ENCODE assay signal across 14 cellular contexts in the genomic region with DNA sequence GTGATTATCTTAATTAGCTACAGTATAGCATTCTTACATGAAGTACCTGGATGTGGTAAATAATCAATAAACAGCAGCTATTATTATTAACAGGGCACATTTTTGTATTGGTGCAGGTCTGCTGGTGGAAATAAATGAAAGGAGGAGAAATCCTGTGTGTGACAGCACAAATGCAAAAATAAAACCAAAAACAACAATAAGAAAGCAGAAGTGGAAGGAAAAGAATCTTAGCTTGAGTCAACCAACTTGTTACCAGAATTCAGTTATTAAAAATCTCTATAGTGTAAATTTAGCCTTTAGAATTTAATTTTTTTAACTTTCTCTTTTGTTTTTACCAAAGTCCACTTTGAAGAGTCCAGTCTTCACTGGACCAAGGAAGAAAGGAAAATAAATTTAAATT.
A peak's percentile ranks its signal among the peaks of the same experiment; 100 is the strongest.
DNase-seq lines count a peak whose midpoint lies in the region; ATAC-seq, FAIRE-seq and TF ChIP-seq lines count a peak whose summit lies in the region.
"Had no signal": no experiment of that assay in that cellular context is flagged by ENCODE, and none has a peak within 500 bp of the region (broad histone marks: within the 10 kb centered on the region; RNA-seq: fewer than 3 reads in every experiment).

No MANE protein-coding gene starts in this region.

- no peaks in the 10 kb centered on the region for H3K23me2 ChIP-seq in H9 (ENCODE audit: insufficient read length, low read depth, low read length, poor library complexity, severe bottlenecking)

- H3K27ac ChIP-seq in H9 (ENCODE audit: insufficient read length, low read depth, low read length), result no peak overlapping the region
- H3K27ac ChIP-seq in mesendoderm (ENCODE audit: low read depth, low read length), result no peak overlapping the region
- H3K27ac ChIP-seq: brain microvascular endothelial cell had no signal

- TF ChIP-seq POLR2A in H54 (IDR thresholded peaks at IDR 0.05; ENCODE audit: low read depth, low read length), result no peak

- POLR2A ChIA-PET in activated B cell treated with CpG ODN at 0.5 μM for 24 hours (lab: Charles Lee), result interaction anchor here (0.6 to 1.8 kb wide), 3 partner anchors 53 to 174 kb away, joined by 3 to 8 read pairs (median 6); no protein-coding TSS in a partner anchor

- H3K4me1 Mint-ChIP-seq in activated B cell treated with CpG ODN at 0.5 μM for 24 hours (peaks cover 34% of the 10 kb centered on the region), H9 (no peaks in the 10 kb centered on the region)
- H3K4me1 Mint-ChIP-seq: activated naive CD4-positive, alpha-beta T cell treated with anti-CD3 and anti-CD28 coated beads, Interleukin-2, amount 10 ng/mL, durations not matched to agents 7 days and 5 days had no signal

- no peaks in the 10 kb centered on the region for H3K9me3 ChIP-seq in H9 (ENCODE audit: control insufficient read depth, low read depth, low read length)

- intact Hi-C loops in activated B cell treated with CpG ODN at 0.5 μM for 24 hours (cut with micrococcal nuclease), result loop anchor here (5.0 kb wide), 1 partner anchor 65 kb away; a partner anchor contains a TSS

- H3K4me2 ChIP-seq in H9 (ENCODE audit: insufficient read depth, insufficient read length, low read length) (no peak overlapping the region), mesendoderm (ENCODE audit: low read length) (no peak overlapping the region)

- CTCF ChIA-PET in activated B cell treated with CpG ODN at 0.5 μM for 24 hours (lab: Charles Lee), result interaction anchor here (2.4 kb wide), 1 partner anchor 17 kb away, joined by 14 read pairs; no protein-coding TSS in a partner anchor

- H4K91ac ChIP-seq in H9 (ENCODE audit: insufficient read length, low read depth, low read length), result no peak overlapping the region

- no peak for TF ChIP-seq CTCF in activated B cell treated with CpG ODN at 0.5 μM for 24 hours (IDR thresholded peaks at IDR 0.05)
- TF ChIP-seq CTCF in H9 (conservative IDR thresholded peaks at IDR 0.05), result no peak

- ATAC-seq in GM18511 (IDR thresholded peaks at IDR 0.05; ENCODE audit: unreplicated experiment), result peak; percentile 65
- peak; percentile 63 for ATAC-seq in GM21381 (IDR thresholded peaks at IDR 0.05; ENCODE audit: unreplicated experiment)
- ATAC-seq in HG02885 (IDR thresholded peaks at IDR 0.05; ENCODE audit: poor library complexity, unreplicated experiment), result peak; percentile 47
- ATAC-seq in activated B cell treated with CpG ODN at 0.5 μM for 24 hours (ENCODE audit: low read depth), result no peak
- ATAC-seq: left ventricle myocardium superior; naive thymus-derived CD8-positive, alpha-beta T cell had no signal

- H3K4me3 ChIP-seq in mesendoderm (ENCODE audit: low read length), result no peak overlapping the region

- H4K8ac ChIP-seq in H9 (replicated peaks; ENCODE audit: insufficient read length, low read depth, low read length) (no peak overlapping the region), mesendoderm (ENCODE audit: low read depth, low read length) (no peak overlapping the region)

- H3K27ac Mint-ChIP-seq in activated B cell treated with CpG ODN at 0.5 μM for 24 hours (no peak overlapping the region), H9 (no peak overlapping the region)
- H3K27ac Mint-ChIP-seq: activated naive CD4-positive, alpha-beta T cell treated with anti-CD3 and anti-CD28 coated beads, Interleukin-2, amount 10 ng/mL, durations not matched to agents 7 days and 5 days; naive thymus-derived CD8-positive, alpha-beta T cell had no signal

- no peaks in the 10 kb centered on the region for H3K27me3 Mint-ChIP-seq in activated B cell treated with CpG ODN at 0.5 μM for 24 hours
- H3K27me3 Mint-ChIP-seq in H9 (ENCODE audit: low read depth), result peaks cover 1% of the 10 kb centered on the region
- H3K27me3 Mint-ChIP-seq: activated naive CD4-positive, alpha-beta T cell treated with anti-CD3 and anti-CD28 coated beads, Interleukin-2, amount 10 ng/mL, durations not matched to agents 7 days and 5 days had no signal

- no peaks in the 10 kb centered on the region for H3K4me1 ChIP-seq in H9 (ENCODE audit: insufficient read depth, low read length)
- no peaks in the 10 kb centered on the region for H3K4me1 ChIP-seq in mesendoderm (ENCODE audit: control insufficient read depth, low read depth, low read length)

- no peak overlapping the region for H2BK12ac ChIP-seq in H9 (ENCODE audit: insufficient read length, low read depth, low read length)

- H3K4ac ChIP-seq in H9 (ENCODE audit: low read depth, low read length) (no peak overlapping the region), mesendoderm (ENCODE audit: low read depth, low read length) (no peak overlapping the region)

- no peaks in the 10 kb centered on the region for H4K20me1 ChIP-seq in H9 (ENCODE audit: control insufficient read depth, insufficient read depth, insufficient read length)

- FAIRE-seq in H54 (lab: Jason Lieb, UNC), result no peak

- H3K18ac ChIP-seq in H9 (ENCODE audit: insufficient read length, low read depth, low read length) (no peak overlapping the region), mesendoderm (ENCODE audit: low read length) (no peak overlapping the region)

- H3K14ac ChIP-seq in H9 (ENCODE audit: insufficient read depth, low read length), result no peak overlapping the region

- H3K23ac ChIP-seq in H9 (ENCODE audit: insufficient read length, low read depth, low read length) (no peak overlapping the region), mesendoderm (ENCODE audit: low read length) (no peak overlapping the region)

- H3K9ac ChIP-seq in H9 (ENCODE audit: extremely low read depth, insufficient read length, low read length) (no peak overlapping the region), mesendoderm (ENCODE audit: low read length) (no peak overlapping the region)

- H3K79me1 ChIP-seq in H9 (ENCODE audit: insufficient read depth, low read depth, low read length, poor library complexity, severe bottlenecking), result no peaks in the 10 kb centered on the region
- no peaks in the 10 kb centered on the region for H3K79me1 ChIP-seq in mesendoderm (ENCODE audit: low read length)

- H2BK20ac ChIP-seq in H9 (ENCODE audit: low read depth, low read length, poor library complexity, severe bottlenecking), result no peak overlapping the region

- no peak overlapping the region for H2AK5ac ChIP-seq in H9 (ENCODE audit: insufficient read length, low read length)
- no peak overlapping the region for H2AK5ac ChIP-seq in mesendoderm (ENCODE audit: low read length)

- no peaks in the 10 kb centered on the region for H3K36me3 ChIP-seq in mesendoderm (ENCODE audit: control insufficient read depth, insufficient read depth, low read length)
- H3K36me3 ChIP-seq: brain microvascular endothelial cell had no signal

- H2BK15ac ChIP-seq in H9 (ENCODE audit: low read depth, low read length) (no peak overlapping the region), mesendoderm (replicated peaks; ENCODE audit: low read depth) (no peak overlapping the region)

- H2BK120ac ChIP-seq in H9 (ENCODE audit: low read depth, low read length, poor library complexity, severe bottlenecking) (no peak overlapping the region), mesendoderm (ENCODE audit: low read depth, low read length) (no peak overlapping the region)

- DNase-seq in activated B cell treated with CpG ODN at 0.5 μM for 24 hours (no peak), H9 (no peak), mesendoderm (no peak), AG20443 (ENCODE audit: low spot score) (no peak), H54 (ENCODE audit: insufficient read length, low spot score) (no peak)
- DNase-seq: activated naive CD4-positive, alpha-beta T cell treated with anti-CD3 and anti-CD28 coated beads, Interleukin-2, amount 10 ng/mL, durations not matched to agents 7 days and 5 days; brain microvascular endothelial cell; left ventricle myocardium superior; naive thymus-derived CD8-positive, alpha-beta T cell; NCI-H2029; NCI-H69 had no signal

- peak overlapping the region; percentile 52 for H3K4me3 Mint-ChIP-seq in activated B cell treated with CpG ODN at 0.5 μM for 24 hours
- no peak overlapping the region for H3K4me3 Mint-ChIP-seq in H9
- H3K4me3 Mint-ChIP-seq: activated naive CD4-positive, alpha-beta T cell treated with anti-CD3 and anti-CD28 coated beads, Interleukin-2, amount 10 ng/mL, durations not matched to agents 7 days and 5 days; naive thymus-derived CD8-positive, alpha-beta T cell had no signal

- no peak overlapping the region for H2BK5ac ChIP-seq in H9 (ENCODE audit: insufficient read length, low read length)
- H2BK5ac ChIP-seq in mesendoderm (ENCODE audit: low read length), result no peak overlapping the region

- H3K9me3 Mint-ChIP-seq in activated B cell treated with CpG ODN at 0.5 μM for 24 hours (peaks cover 1% of the 10 kb centered on the region), H9 (peaks cover 2 to 4% of the 10 kb centered on the region in 2 experiments; a peak in 2 of 5 replicates)
- H3K9me3 Mint-ChIP-seq: activated naive CD4-positive, alpha-beta T cell treated with anti-CD3 and anti-CD28 coated beads, Interleukin-2, amount 10 ng/mL, durations not matched to agents 7 days and 5 days; naive thymus-derived CD8-positive, alpha-beta T cell had no signal

- H2AFZ ChIP-seq in H9 (ENCODE audit: low read length), result no peak overlapping the region

- no peak overlapping the region for H3K56ac ChIP-seq in H9 (ENCODE audit: insufficient read length, low read depth, low read length)
- H3K56ac ChIP-seq in mesendoderm (ENCODE audit: low read length), result no peak overlapping the region

- H3K79me2 ChIP-seq in H9 (ENCODE audit: insufficient read depth, low read length), result no peaks in the 10 kb centered on the region
- no peaks in the 10 kb centered on the region for H3K79me2 ChIP-seq in mesendoderm (ENCODE audit: control insufficient read depth, insufficient read depth, low read length)

- H4K5ac ChIP-seq in H9 (ENCODE audit: insufficient read length, low read depth, low read length) (no peak overlapping the region), mesendoderm (ENCODE audit: low read length) (no peak overlapping the region)

- H3K36me3 Mint-ChIP-seq in activated B cell treated with CpG ODN at 0.5 μM for 24 hours (ENCODE audit: low read depth) (no peaks in the 10 kb centered on the region), H9 (ENCODE audit: insufficient read depth in 1 of 3, low read depth in 3 of 3) (no peaks in the 10 kb centered on the region)
- H3K36me3 Mint-ChIP-seq: activated naive CD4-positive, alpha-beta T cell treated with anti-CD3 and anti-CD28 coated beads, Interleukin-2, amount 10 ng/mL, durations not matched to agents 7 days and 5 days; naive thymus-derived CD8-positive, alpha-beta T cell had no signal

- no peak overlapping the region for H3T11ph ChIP-seq in H9 (ENCODE audit: low read length)

- H3K27me3 ChIP-seq in H9 (ENCODE audit: insufficient read depth, low read length) (no peaks in the 10 kb centered on the region; the same call in 1 of the 2 replicates), mesendoderm (ENCODE audit: insufficient read depth, low read length, poor library complexity) (no peaks in the 10 kb centered on the region)
- H3K27me3 ChIP-seq: brain microvascular endothelial cell had no signal
